ENCODE assay signal across 8 cellular contexts in genomic region chr17:77086433-77087010, GRCh38. TPM values are rescaled to one million over a fixed set of nuclear protein-coding genes. Genes with fewer than 3 reads are reported as not detected.
DNase-seq lines count a peak whose midpoint lies in the region; ATAC-seq and TF ChIP-seq lines count a peak whose summit lies in the region.

No MANE protein-coding gene starts in this region.

- ATAC-seq in central memory CD8-positive, alpha-beta T cell (replicated peaks; ENCODE audit: extremely low read depth, poor library complexity, severe bottlenecking), result no peak
- ATAC-seq in left colon, result peak; percentile 68
- no peak for ATAC-seq in HG03520 (IDR thresholded peaks at IDR 0.05; ENCODE audit: unreplicated experiment)

- peak; percentile 94 for TF ChIP-seq CTCF in H9 (conservative IDR thresholded peaks at IDR 0.05)

- no peak overlapping the region for H4K5ac ChIP-seq in H9 (ENCODE audit: insufficient read length, low read depth, low read length)

- no peak overlapping the region for H2BK120ac ChIP-seq in H9 (ENCODE audit: low read depth, low read length, poor library complexity, severe bottlenecking)

- peaks cover 9 to 30% (median 28%) of the 10 kb centered on the region in 3 experiments; a peak in 6 of 7 replicates for H3K36me3 Mint-ChIP-seq in H9 (ENCODE audit: insufficient read depth in 1 of 3, low read depth in 3 of 3)
- H3K36me3 Mint-ChIP-seq in central memory CD8-positive, alpha-beta T cell (ENCODE audit: insufficient read depth), result peaks cover 27% of the 10 kb centered on the region

- H2BK15ac ChIP-seq in H9 (ENCODE audit: low read depth, low read length), result no peak overlapping the region

- H3K4me3 Mint-ChIP-seq in H9, result no peak overlapping the region; a peak in 1 of 5 replicates
- peak overlapping the region; percentile 31 for H3K4me3 Mint-ChIP-seq in central memory CD8-positive, alpha-beta T cell

- H2BK5ac ChIP-seq in H9 (ENCODE audit: insufficient read length, low read length), result no peak overlapping the region

- no peaks in the 10 kb centered on the region; a peak in 1 of 5 replicates for H3K9me3 Mint-ChIP-seq in H9
- no peaks in the 10 kb centered on the region for H3K9me3 Mint-ChIP-seq in central memory CD8-positive, alpha-beta T cell

- no peak overlapping the region for H4K8ac ChIP-seq in H9 (replicated peaks; ENCODE audit: insufficient read length, low read depth, low read length)

- H3K18ac ChIP-seq in H9 (ENCODE audit: insufficient read length, low read depth, low read length), result no peak overlapping the region

- H3K23ac ChIP-seq in H9 (ENCODE audit: insufficient read length, low read depth, low read length), result no peak overlapping the region

- no peak overlapping the region for H3K14ac ChIP-seq in H9 (ENCODE audit: insufficient read depth, low read length)

- no peak overlapping the region for H2BK12ac ChIP-seq in H9 (ENCODE audit: insufficient read length, low read depth, low read length)

- no peak overlapping the region; a peak in 1 of 7 replicates for H3K27ac Mint-ChIP-seq in H9
- no peak overlapping the region for H3K27ac Mint-ChIP-seq in central memory CD8-positive, alpha-beta T cell (ENCODE audit: low read depth)

- no peak overlapping the region for H3K9ac ChIP-seq in H9 (ENCODE audit: extremely low read depth, insufficient read length, low read length)

- no peak overlapping the region for H3T11ph ChIP-seq in H9 (ENCODE audit: low read length)

- no peak overlapping the region for H2BK20ac ChIP-seq in H9 (ENCODE audit: low read depth, low read length, poor library complexity, severe bottlenecking)

- H3K79me1 ChIP-seq in H9 (ENCODE audit: insufficient read depth, low read depth, low read length, poor library complexity, severe bottlenecking), result no peaks in the 10 kb centered on the region

- DNase-seq in C1 segment of cervical spinal cord (lab: John Stamatoyannopoulos, UW) (peak in 12 of 14 donors; percentile 10 to 79 (median 46)), H9 (peak; percentile 97), NCI-H345 treated with DMSO at 0.1 percent for 48 hours (lab: John Stamatoyannopoulos, UW; ENCODE audit: unreplicated experiment) (peak; percentile 88), left colon (peak; percentile 83 to 96)
- DNase-seq in activated CD4-positive, alpha-beta T cell treated with anti-CD3 and anti-CD28 coated beads for 1 hour, result peak; percentile 58
- DNase-seq in central memory CD8-positive, alpha-beta T cell (ENCODE audit: low spot score in 2 of 2), result peak; percentile 48 to 76
- peak; percentile 88 to 91 for DNase-seq in stimulated activated CD4-positive, alpha-beta T cell treated with anti-CD3 and anti-CD28 coated beads, Interleukin-2, amount 100 ng/mL, for 48 hours

- H3K4me2 ChIP-seq in H9 (ENCODE audit: insufficient read depth, insufficient read length, low read length), result no peak overlapping the region

- H3K4me1 ChIP-seq in H9 (ENCODE audit: insufficient read depth, low read length), result 0 out of 2 replicates have a peak, but pooled peaks cover 2% of the 10 kb centered on the region

- no peak overlapping the region for H3K4ac ChIP-seq in H9 (ENCODE audit: low read depth, low read length)

- H4K20me1 ChIP-seq in H9 (ENCODE audit: control insufficient read depth, insufficient read depth, insufficient read length), result peaks cover 3% of the 10 kb centered on the region

- H3K79me2 ChIP-seq in H9 (ENCODE audit: insufficient read depth, low read length), result no peaks in the 10 kb centered on the region

- H3K9me3 ChIP-seq in H9 (ENCODE audit: control insufficient read depth, low read depth, low read length), result no peaks in the 10 kb centered on the region

- H4K91ac ChIP-seq in H9 (ENCODE audit: insufficient read length, low read depth, low read length), result no peak overlapping the region

- H2AK5ac ChIP-seq in H9 (ENCODE audit: insufficient read length, low read length), result no peak overlapping the region

- H3K27me3 Mint-ChIP-seq in H9 (ENCODE audit: low read depth), result no peaks in the 10 kb centered on the region; the same call in none of the 2 replicates
- H3K27me3 Mint-ChIP-seq in central memory CD8-positive, alpha-beta T cell, result peaks cover 11% of the 10 kb centered on the region

- H3K4me1 Mint-ChIP-seq in H9, result peaks cover 12 to 28% of the 10 kb centered on the region in 2 experiments
- peaks cover 31% of the 10 kb centered on the region for H3K4me1 Mint-ChIP-seq in central memory CD8-positive, alpha-beta T cell

- H3K27me3 ChIP-seq in H9 (ENCODE audit: insufficient read depth, low read length), result no peaks in the 10 kb centered on the region

- intact Hi-C loops in left colon (cut with DNase I, micrococcal nuclease), result loop anchor here (5.0 to 10.0 kb wide), 3 partner anchors 158 to 408 kb away; no protein-coding TSS in a partner anchor

- H3K27ac ChIP-seq in H9 (ENCODE audit: insufficient read length, low read depth, low read length), result no peak overlapping the region

- WGBS in H9 (ENCODE audit: extremely low coverage, insufficient read length, low lambda C conversion rate), result no CpG with 5 or more reads among the region's 11 CpGs

- H3K56ac ChIP-seq in H9 (ENCODE audit: insufficient read length, low read depth, low read length), result no peak overlapping the region

- peaks cover 5% of the 10 kb centered on the region for H3K23me2 ChIP-seq in H9 (ENCODE audit: insufficient read length, low read depth, low read length, poor library complexity, severe bottlenecking)

- no peak overlapping the region for H2AFZ ChIP-seq in H9 (ENCODE audit: low read length)

RNA-seq across cellular contexts. Expression of gene SEC14L1, which starts 54.2 kb away (rescaled TPM):
- 58.6 and 62.1 TPM in 2 replicates for total RNA-seq in H9 (2021)
- 10 to 100 TPM; 30.4 to 48.2 TPM for total RNA-seq in left colon

Comparison
In these comparisons a context has a peak if more than half of its experiments do, and no peak if none do; other contexts are left out.
1. DNase-seq: peak in every context shown above with its lines; median percentile 97 in H9; 90 in left colon; 90 in stimulated activated CD4-positive, alpha-beta T cell treated with anti-CD3 and anti-CD28 coated beads, Interleukin-2, amount 100 ng/mL, for 48 hours; 88 in NCI-H345 treated with DMSO at 0.1 percent for 48 hours; 62 in central memory CD8-positive, alpha-beta T cell; 58 in activated CD4-positive, alpha-beta T cell treated with anti-CD3 and anti-CD28 coated beads for 1 hour; 46 in C1 segment of cervical spinal cord.